ENCODE assay signal across 18 cellular contexts in the genomic region with DNA sequence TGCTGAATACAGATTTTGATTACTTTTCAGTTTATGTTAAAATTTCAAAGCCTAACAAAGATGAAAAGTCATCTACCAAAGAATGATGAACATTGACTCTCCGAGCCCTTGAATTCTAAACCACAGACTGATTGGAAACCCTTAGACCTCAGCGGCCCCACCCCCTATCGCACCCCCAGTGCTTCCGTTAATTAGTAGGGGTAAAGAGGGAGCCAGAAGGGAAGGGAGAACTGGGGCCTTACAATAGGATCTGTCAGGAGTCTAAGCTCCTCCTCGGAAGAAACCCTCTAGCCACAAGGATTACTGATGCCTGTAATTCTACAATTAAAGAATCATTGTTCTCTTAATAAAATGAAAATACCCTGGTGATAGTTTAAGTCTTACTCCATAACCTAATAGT.
A peak's percentile ranks its signal among the peaks of the same experiment; 100 is the strongest.
DNase-seq lines count a peak whose midpoint lies in the region; ATAC-seq, FAIRE-seq and TF ChIP-seq lines count a peak whose summit lies in the region.
"Had no signal": no experiment of that assay in that cellular context is flagged by ENCODE, and none has a peak within 500 bp of the region (broad histone marks: within the 10 kb centered on the region; RNA-seq: fewer than 3 reads in every experiment).

No MANE protein-coding gene starts in this region.

- no peak overlapping the region for H3K27ac Mint-ChIP-seq in activated CD8-positive, alpha-beta T cell treated with anti-CD3 and anti-CD28 coated beads, Interleukin-2, amount 10 ng/mL, durations not matched to agents 7 days and 5 days
- H3K27ac Mint-ChIP-seq: CD4-positive, CD25-positive, alpha-beta regulatory T cell had no signal

- no peak for TF ChIP-seq POLR2A in K562 (conservative IDR thresholded peaks at IDR 0.05)

- H3K4me1 ChIP-seq in K562 (replicated peaks in 1 of 2; ENCODE audit: control insufficient read depth in 2 of 2, insufficient read depth in 2 of 2, low read length in 2 of 2) (peaks cover 3 to 6% of the 10 kb centered on the region in 2 experiments; a peak in 3 of 5 replicates), osteoblast (ENCODE audit: insufficient read depth, low read length) (peaks cover 3% of the 10 kb centered on the region)
- H3K4me1 ChIP-seq: BE2C, Caco-2 had no signal

- no peaks in the 10 kb centered on the region for H3K9me3 ChIP-seq in K562 (replicated peaks; ENCODE audit: control insufficient read depth, insufficient read depth, low read depth, low read length)
- H3K9me3 ChIP-seq in osteoblast (ENCODE audit: low read depth, low read length): no peaks in the 10 kb centered on the region
- H3K9me3 ChIP-seq: BE2C, Caco-2 had no signal

- no peak overlapping the region for H3K4me3 Mint-ChIP-seq in activated CD8-positive, alpha-beta T cell treated with anti-CD3 and anti-CD28 coated beads, Interleukin-2, amount 10 ng/mL, durations not matched to agents 7 days and 5 days
- H3K4me3 Mint-ChIP-seq: CD4-positive, CD25-positive, alpha-beta regulatory T cell had no signal

- H3K27me3 ChIP-seq in K562 (ENCODE audit: control insufficient read depth in 2 of 2, insufficient read depth in 2 of 2, low read length in 2 of 2): no peaks in the 10 kb centered on the region
- no peaks in the 10 kb centered on the region for H3K27me3 ChIP-seq in osteoblast (ENCODE audit: insufficient read depth, low read length)
- H3K27me3 ChIP-seq: BE2C had no signal

- TF ChIP-seq RAD21 in K562 (CRISPR knock-in tag; conservative IDR thresholded peaks at IDR 0.05 in 1 of 2, IDR thresholded peaks at IDR 0.05 in 1 of 2): no peak

- H4K20me1 ChIP-seq in K562 (replicated peaks; ENCODE audit: control insufficient read depth, insufficient read depth, low read length): no peaks in the 10 kb centered on the region
- H4K20me1 ChIP-seq in osteoblast (ENCODE audit: insufficient read depth, low read length): no peaks in the 10 kb centered on the region

- no peak for TF ChIP-seq CTCF in K562 (IDR thresholded peaks at IDR 0.05 in 2 of 3, conservative IDR thresholded peaks at IDR 0.05 in 1 of 3; ENCODE audit: insufficient read depth in 2 of 3, low read depth in 1 of 3, low read length in 3 of 3)
- no peak for TF ChIP-seq CTCF in osteoblast (IDR thresholded peaks at IDR 0.05; ENCODE audit: extremely low read depth, low read depth, low read length)

- intact Hi-C loops in K562 (cut with micrococcal nuclease): no loop called here

- H3K36me3 ChIP-seq in K562 (ENCODE audit: control insufficient read depth, insufficient read depth, low read length) (no peaks in the 10 kb centered on the region), osteoblast (ENCODE audit: insufficient read depth, low read length) (no peaks in the 10 kb centered on the region)
- H3K36me3 ChIP-seq: BE2C had no signal

- H2AFZ ChIP-seq in K562 (ENCODE audit: low read depth, low read length) (peak overlapping the region; percentile 5; the same call in 1 of the 2 replicates), osteoblast (ENCODE audit: low read length) (no peak overlapping the region)
- H2AFZ ChIP-seq: GM23248 had no signal

- no TSS peak for BruUV-seq in K562 (replicated peaks; lab: Mats Ljungman, UMichigan)

- H3K36me3 Mint-ChIP-seq in activated CD8-positive, alpha-beta T cell treated with anti-CD3 and anti-CD28 coated beads, Interleukin-2, amount 10 ng/mL, durations not matched to agents 7 days and 5 days (ENCODE audit: low read depth): no peaks in the 10 kb centered on the region
- H3K36me3 Mint-ChIP-seq: CD4-positive, CD25-positive, alpha-beta regulatory T cell had no signal

- WGBS in K562 (ENCODE audit: insufficient coverage, low coverage, missing lambda C conversion rate): 65% methylated on average over 5 of the region's 5 CpGs

- H3K4me2 ChIP-seq in K562 (ENCODE audit: insufficient read depth, low read length) (no peak overlapping the region), osteoblast (ENCODE audit: insufficient read depth, low read length) (no peak overlapping the region)

- CTCF ChIA-PET in K562 (lab: Yijun Ruan, JAX; ENCODE audit: low intra/inter-chr PET ratio): no interaction called here
- CTCF ChIA-PET in activated CD8-positive, alpha-beta T cell treated with anti-CD3 and anti-CD28 coated beads, Interleukin-2, amount 10 ng/mL, durations not matched to agents 7 days and 5 days (lab: Charles Lee): no interaction called here

- H3K79me2 ChIP-seq in K562 (ENCODE audit: control insufficient read depth, insufficient read depth, low read length) (no peaks in the 10 kb centered on the region), osteoblast (ENCODE audit: insufficient read depth, low read length) (no peaks in the 10 kb centered on the region)

- in situ Hi-C loops in K562 (cut with MboI): no loop called here

- no peaks in the 10 kb centered on the region for H3K4me1 Mint-ChIP-seq in activated CD8-positive, alpha-beta T cell treated with anti-CD3 and anti-CD28 coated beads, Interleukin-2, amount 10 ng/mL, durations not matched to agents 7 days and 5 days (ENCODE audit: low read depth)

- DNase-seq in NCI-H82 (lab: John Stamatoyannopoulos, UW) (peak; percentile 81), K562 (ENCODE audit: extremely low read depth in 1 of 4, low spot score in 3 of 4) (peak in 1 of 4 experiments; percentile 10), osteoblast (ENCODE audit: insufficient read length, low spot score, missing footprints) (peak; percentile 32), OCI-M2 (lab: John Stamatoyannopoulos, UW; ENCODE audit: unreplicated experiment) (no peak), activated gamma-delta T cell (lab: John Stamatoyannopoulos, UW) (no peak)
- no peak for DNase-seq in activated CD8-positive, alpha-beta T cell treated with anti-CD3 and anti-CD28 coated beads, Interleukin-2, amount 10 ng/mL, durations not matched to agents 7 days and 5 days
- DNase-seq: ACHN; BE2C; C1 segment of cervical spinal cord; Caco-2; CD4-positive, CD25-positive, alpha-beta regulatory T cell; GM23248 had no signal

- no peaks in the 10 kb centered on the region for H3K9me1 ChIP-seq in K562 (ENCODE audit: control insufficient read depth, insufficient read depth, low read length)

- no peak overlapping the region for H3K9ac ChIP-seq in K562 (ENCODE audit: insufficient read depth in 1 of 2, low read depth in 2 of 2, low read length in 2 of 2)
- H3K9ac ChIP-seq: GM23248 had no signal

- H3K27ac ChIP-seq in K562 (ENCODE audit: extremely low read depth, low read depth, low read length) (no peak overlapping the region), osteoblast (ENCODE audit: low read depth, low read length) (no peak overlapping the region)
- H3K27ac ChIP-seq: GM23248 had no signal

- H3K4me3 ChIP-seq in K562 (no peak overlapping the region), osteoblast (ENCODE audit: insufficient read depth, low read length) (no peak overlapping the region)
- H3K4me3 ChIP-seq: GM23248 had no signal

- POLR2A ChIA-PET in K562 (lab: Yijun Ruan, JAX): interaction anchor here (1.2 kb wide), 1 partner anchor 26 kb away, joined by 4 read pairs; no protein-coding TSS in a partner anchor
- POLR2A ChIA-PET in activated CD8-positive, alpha-beta T cell treated with anti-CD3 and anti-CD28 coated beads, Interleukin-2, amount 10 ng/mL, durations not matched to agents 7 days and 5 days (lab: Charles Lee): no interaction called here

- TF ChIP-seq EP300 in K562 (IDR thresholded peaks at IDR 0.05; ENCODE audit: low read length): no peak

- ATAC-seq in K562: no peak
- ATAC-seq in activated CD8-positive, alpha-beta T cell treated with anti-CD3 and anti-CD28 coated beads, Interleukin-2, amount 10 ng/mL, durations not matched to agents 7 days and 5 days: no peak

- FAIRE-seq in K562 (lab: Jason Lieb, UNC): no peak
- FAIRE-seq: A204.1, D721Med, G401.6, GM12891, GM18507, H54 had no signal

- H3K27me3 Mint-ChIP-seq in activated CD8-positive, alpha-beta T cell treated with anti-CD3 and anti-CD28 coated beads, Interleukin-2, amount 10 ng/mL, durations not matched to agents 7 days and 5 days (ENCODE audit: low read depth): no peaks in the 10 kb centered on the region
- H3K27me3 Mint-ChIP-seq: CD4-positive, CD25-positive, alpha-beta regulatory T cell had no signal

- no peaks in the 10 kb centered on the region for H3K9me3 Mint-ChIP-seq in activated CD8-positive, alpha-beta T cell treated with anti-CD3 and anti-CD28 coated beads, Interleukin-2, amount 10 ng/mL, durations not matched to agents 7 days and 5 days (ENCODE audit: insufficient read depth)
- H3K9me3 Mint-ChIP-seq: CD4-positive, CD25-positive, alpha-beta regulatory T cell had no signal

TF ChIP-seq in K562, 482 proteins besides CTCF, POLR2A, EP300 and RAD21:
- TF ChIP-seq PTRF (tag; IDR thresholded peaks at IDR 0.05) (no peak), ZNF586 (CRISPR knock-in tag; conservative IDR thresholded peaks at IDR 0.05) (no peak), PTTG1 (tag; IDR thresholded peaks at IDR 0.05; ENCODE audit: low read depth) (no peak), LEF1 (IDR thresholded peaks at IDR 0.05) (no peak), ZKSCAN3 (CRISPR knock-in tag; IDR thresholded peaks at IDR 0.05) (no peak), JUND (IDR thresholded peaks at IDR 0.05; ENCODE audit: borderline replicate concordance, low read depth, low read length) (no peak), JUND (tag; IDR thresholded peaks at IDR 0.05; ENCODE audit: borderline replicate concordance, low read depth, low read length) (no peak), BDP1 (IDR thresholded peaks at IDR 0.05; ENCODE audit: insufficient read depth, insufficient read length) (no peak)

Comparison
In these comparisons a context has a peak if more than half of its experiments do, and no peak if none do; other contexts are left out.
1. DNase-seq: peak in NCI-H82 (single experiment) and osteoblast (single experiment); none in OCI-M2 (single experiment), activated CD8-positive, alpha-beta T cell treated with anti-CD3 and anti-CD28 coated beads, Interleukin-2, amount 10 ng/mL, durations not matched to agents 7 days and 5 days (single experiment) and activated gamma-delta T cell (single experiment).